18 cellular contexts compared by ENCODE assay signal in genomic region chr5:134794819-134795218, GRCh38. TPM values are rescaled to one million over a fixed set of nuclear protein-coding genes. Genes with fewer than 3 reads are reported as not detected.
DNase-seq lines count a peak whose midpoint lies in the region; ATAC-seq, FAIRE-seq and TF ChIP-seq lines count a peak whose summit lies in the region.
"Had no signal": no experiment of that assay in that cellular context is flagged by ENCODE, and none has a peak within 500 bp of the region (broad histone marks: within the 10 kb centered on the region; RNA-seq: fewer than 3 reads in every experiment).

No MANE protein-coding gene starts in this region.

- peaks cover 44% of the 10 kb centered on the region for H3K36me3 Mint-ChIP-seq in activated CD8-positive, alpha-beta memory T cell treated with anti-CD3 and anti-CD28 coated beads, Interleukin-2, amount 10 ng/mL, durations not matched to agents 7 days and 5 days

- peak overlapping the region; percentile 4 for H3K27ac Mint-ChIP-seq in activated CD8-positive, alpha-beta memory T cell treated with anti-CD3 and anti-CD28 coated beads, Interleukin-2, amount 10 ng/mL, durations not matched to agents 7 days and 5 days
- H3K27ac Mint-ChIP-seq: CD4-positive, alpha-beta T cell had no signal

- no peak for DNase-seq in activated CD8-positive, alpha-beta memory T cell treated with anti-CD3 and anti-CD28 coated beads, Interleukin-2, amount 10 ng/mL, durations not matched to agents 7 days and 5 days
- DNase-seq in activated CD8-positive, alpha-beta memory T cell treated with anti-CD3 and anti-CD28 coated beads, Interleukin-2, amount 50 U/mL, for 4 hours: no peak
- DNase-seq in HTR-8/SVneo (ENCODE audit: insufficient read length, low spot score) (no peak), EL (no peak)
- DNase-seq: AML-193; CD4-positive, alpha-beta T cell; DMS153; DMS79; GF-D8 had no signal

- H3K36me3 ChIP-seq in mesodermal cell (ENCODE audit: control insufficient read depth, insufficient read depth, low read length): peaks cover 87% of the 10 kb centered on the region

- H3K4me3 ChIP-seq in mesodermal cell (ENCODE audit: extremely low read depth, insufficient read depth, low read length, poor library complexity, severe bottlenecking): no peak overlapping the region
- H3K4me3 ChIP-seq: A549, GM23248, HAP-1 had no signal

- H3K9me3 ChIP-seq in mesodermal cell (ENCODE audit: control insufficient read depth, low read length): no peaks in the 10 kb centered on the region
- H3K9me3 ChIP-seq: A549, HAP-1 had no signal

- CTCF ChIA-PET in activated CD8-positive, alpha-beta memory T cell treated with anti-CD3 and anti-CD28 coated beads, Interleukin-2, amount 10 ng/mL, durations not matched to agents 7 days and 5 days (lab: Charles Lee): interaction anchor here (0.7 to 1.8 kb wide), 3 partner anchors 19 to 110 kb away, joined by 3 to 5 read pairs (median 4); partner anchors contain the start of gene PCBD2

- H3K4me1 ChIP-seq in mesodermal cell (ENCODE audit: control insufficient read depth, insufficient read depth, low read length, poor library complexity, severe bottlenecking): peaks cover 20% of the 10 kb centered on the region
- H3K4me1 ChIP-seq: A549 had no signal

- H3K4me3 Mint-ChIP-seq in activated CD8-positive, alpha-beta memory T cell treated with anti-CD3 and anti-CD28 coated beads, Interleukin-2, amount 10 ng/mL, durations not matched to agents 7 days and 5 days: no peak overlapping the region
- H3K4me3 Mint-ChIP-seq: CD4-positive, alpha-beta T cell had no signal

- no peaks in the 10 kb centered on the region for H3K4me1 Mint-ChIP-seq in activated CD8-positive, alpha-beta memory T cell treated with anti-CD3 and anti-CD28 coated beads, Interleukin-2, amount 10 ng/mL, durations not matched to agents 7 days and 5 days

- no peak for ATAC-seq in activated CD8-positive, alpha-beta memory T cell treated with anti-CD3 and anti-CD28 coated beads, Interleukin-2, amount 10 ng/mL, durations not matched to agents 7 days and 5 days
- ATAC-seq in GM18505 (IDR thresholded peaks at IDR 0.05; ENCODE audit: unreplicated experiment): no peak
- ATAC-seq in GM18517 (IDR thresholded peaks at IDR 0.05; ENCODE audit: unreplicated experiment): no peak
- ATAC-seq: A549 had no signal

- peak overlapping the region; percentile 61 for H3K27ac ChIP-seq in mesodermal cell (ENCODE audit: low read depth, low read length, severe bottlenecking)
- H3K27ac ChIP-seq: 22Rv1, A549, C4-2B, GM23248 had no signal

- H3K27me3 Mint-ChIP-seq in activated CD8-positive, alpha-beta memory T cell treated with anti-CD3 and anti-CD28 coated beads, Interleukin-2, amount 10 ng/mL, durations not matched to agents 7 days and 5 days: no peaks in the 10 kb centered on the region
- H3K27me3 Mint-ChIP-seq: CD4-positive, alpha-beta T cell had no signal

- no peak for TF ChIP-seq POLR2A in GM18505 (IDR thresholded peaks at IDR 0.05; ENCODE audit: borderline replicate concordance, extremely low read depth, insufficient read depth, insufficient read length)

- no peaks in the 10 kb centered on the region for H3K9me3 Mint-ChIP-seq in activated CD8-positive, alpha-beta memory T cell treated with anti-CD3 and anti-CD28 coated beads, Interleukin-2, amount 10 ng/mL, durations not matched to agents 7 days and 5 days (ENCODE audit: low read depth)
- H3K9me3 Mint-ChIP-seq: CD4-positive, alpha-beta T cell had no signal

- peak; percentile 9 for FAIRE-seq in HTR-8/SVneo (lab: Jason Lieb, UNC)
- FAIRE-seq: A549, GM19239 had no signal

- WGBS in mesodermal cell (ENCODE audit: insufficient coverage in 2 of 2), 2 experiments: 95 to 100% methylated on average over 3 to 5 of the region's 8 CpGs

RNA-seq across cellular contexts. Expression of gene DDX46, which starts 36.2 kb away (rescaled TPM):
- total RNA-seq in activated CD8-positive, alpha-beta memory T cell treated with anti-CD3 and anti-CD28 coated beads, Interleukin-2, amount 10 ng/mL, durations not matched to agents 7 days and 5 days: 10 to 100 TPM; 75.9 to 77.0 TPM
- polyA plus RNA-seq in mesodermal cell (2013, experiment 1 of 2): 48.5 TPM
- polyA plus RNA-seq in mesodermal cell (2013, experiment 2 of 2): 56.8 TPM

RNA-seq across cellular contexts. Expression of gene C5orf24, which starts 50.9 kb away (rescaled TPM):
- 10 to 100 TPM; 29.7 to 30.1 TPM for total RNA-seq in activated CD8-positive, alpha-beta memory T cell treated with anti-CD3 and anti-CD28 coated beads, Interleukin-2, amount 10 ng/mL, durations not matched to agents 7 days and 5 days
- 51.1 TPM for polyA plus RNA-seq in mesodermal cell (2013, experiment 1 of 2)
- 56.1 TPM for polyA plus RNA-seq in mesodermal cell (2013, experiment 2 of 2)

RNA-seq across cellular contexts. Expression of gene CAMLG, which starts 56.5 kb away (rescaled TPM):
- 10 to 100 TPM; 20.4 to 28.4 TPM for total RNA-seq in activated CD8-positive, alpha-beta memory T cell treated with anti-CD3 and anti-CD28 coated beads, Interleukin-2, amount 10 ng/mL, durations not matched to agents 7 days and 5 days
- polyA plus RNA-seq in mesodermal cell (2013, experiment 1 of 2): 46.0 TPM
- 45.8 TPM for polyA plus RNA-seq in mesodermal cell (2013, experiment 2 of 2)
